8 cellular contexts compared by ENCODE assay signal in the genomic region with DNA sequence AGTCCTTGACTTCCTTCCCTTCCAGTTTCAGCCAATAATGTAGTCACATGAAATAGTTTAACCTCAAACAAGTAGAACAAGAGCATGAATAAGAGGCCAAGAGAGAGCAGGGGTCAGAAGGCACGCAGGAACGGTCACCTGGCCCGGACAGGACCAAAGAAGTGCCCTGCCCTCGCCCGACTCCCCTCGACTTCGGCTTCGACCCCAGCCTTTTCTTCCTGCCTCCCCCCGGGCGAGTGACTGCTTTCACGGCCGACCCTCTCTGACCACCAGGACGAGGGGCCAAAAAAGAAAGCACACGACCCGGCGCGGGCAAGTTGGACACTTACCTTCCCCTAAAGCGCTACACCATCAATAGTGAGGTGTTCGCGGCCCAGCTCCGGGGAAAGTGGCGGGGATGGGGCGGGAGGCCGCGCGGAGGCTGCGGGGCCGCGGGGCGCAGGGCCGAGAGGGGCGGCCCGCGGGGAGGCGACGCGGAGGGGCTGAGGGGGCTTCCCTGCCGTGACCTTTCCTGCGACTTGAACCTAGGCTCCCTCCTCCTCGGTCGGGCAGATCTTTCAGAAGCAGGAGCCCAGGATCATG. TPM values are rescaled to one million over a fixed set of nuclear protein-coding genes. Genes with fewer than 3 reads are reported as not detected.
DNase-seq lines count a peak whose midpoint lies in the region; ATAC-seq and TF ChIP-seq lines count a peak whose summit lies in the region.

No MANE protein-coding gene starts in this region.

- DNase-seq in CD4-positive, alpha-beta T cell: peak in 8 of 10 experiments; percentile 2 to 37 (median 12)
- DNase-seq in left ventricle myocardium inferior: peak; percentile 23
- peak; percentile 22 for DNase-seq in putamen (ENCODE audit: low spot score)
- no peak for DNase-seq in NCI-H2029 treated with DMSO at 0.1 percent for 48 hours (lab: John Stamatoyannopoulos, UW)
- DNase-seq in inferior parietal cortex (ENCODE audit: extremely low spot score): no peak

- peaks cover 52% of the 10 kb centered on the region for H3K79me2 ChIP-seq in OCI-LY3 (ENCODE audit: low read length)

- CTCF ChIA-PET in CD4-positive, alpha-beta T cell (lab: Charles Lee): interaction anchor here (1.2 to 1.8 kb wide), 2 partner anchors 32 to 256 kb away, joined by 3 to 9 read pairs; no protein-coding TSS in a partner anchor

- H3K9me3 ChIP-seq in CD4-positive, alpha-beta T cell (ENCODE audit: control insufficient read depth, low read length): no peaks in the 10 kb centered on the region
- H3K9me3 ChIP-seq in OCI-LY3 (ENCODE audit: insufficient read depth, low read length) (no peaks in the 10 kb centered on the region), left ventricle myocardium inferior (replicated peaks) (no peaks in the 10 kb centered on the region)

- peak; percentile 19 for ATAC-seq in CD4-positive, alpha-beta T cell (ENCODE audit: poor library complexity)
- peak; percentile 15 for ATAC-seq in GM21390 (IDR thresholded peaks at IDR 0.05; ENCODE audit: unreplicated experiment)

- H3K27ac Mint-ChIP-seq in CD4-positive, alpha-beta T cell: peak overlapping the region; percentile 86
- peak overlapping the region; percentile 91 for H3K27ac Mint-ChIP-seq in activated naive CD8-positive, alpha-beta T cell

- H3K4me2 ChIP-seq in OCI-LY3 (ENCODE audit: low read length): peak overlapping the region; percentile 97

- H3K27me3 Mint-ChIP-seq in CD4-positive, alpha-beta T cell: peaks cover 11% of the 10 kb centered on the region
- no peaks in the 10 kb centered on the region for H3K27me3 Mint-ChIP-seq in activated naive CD8-positive, alpha-beta T cell

- intact Hi-C loops in CD4-positive, alpha-beta T cell (cut with DNase I, micrococcal nuclease): loop anchor here (2.0 to 10.0 kb wide), 6 partner anchors 60 to 1032 kb away; a partner anchor contains a TSS
- intact Hi-C loops in left ventricle myocardium inferior (cut with micrococcal nuclease): no loop called here

- peak overlapping the region; percentile 98 for H3K9ac ChIP-seq in OCI-LY3 (ENCODE audit: low read length)

- no peaks in the 10 kb centered on the region for H3K9me3 Mint-ChIP-seq in CD4-positive, alpha-beta T cell
- H3K9me3 Mint-ChIP-seq in activated naive CD8-positive, alpha-beta T cell (ENCODE audit: low read depth): no peaks in the 10 kb centered on the region

- H2AFZ ChIP-seq in OCI-LY3 (ENCODE audit: low read depth, low read length): peak overlapping the region; percentile 54; the same call in 1 of the 2 replicates

- H3K36me3 ChIP-seq in OCI-LY3 (replicated peaks; ENCODE audit: low read depth, low read length) (no peaks in the 10 kb centered on the region), left ventricle myocardium inferior (no peaks in the 10 kb centered on the region)

- H3K27me3 ChIP-seq in CD4-positive, alpha-beta T cell (ENCODE audit: control insufficient read depth, insufficient read depth, low read length): no peaks in the 10 kb centered on the region
- H3K27me3 ChIP-seq in OCI-LY3 (ENCODE audit: low read depth, low read length) (no peaks in the 10 kb centered on the region), left ventricle myocardium inferior (ENCODE audit: low read depth) (no peaks in the 10 kb centered on the region)

- peak overlapping the region; percentile 88 for H3K4me3 Mint-ChIP-seq in CD4-positive, alpha-beta T cell
- H3K4me3 Mint-ChIP-seq in activated naive CD8-positive, alpha-beta T cell: peak overlapping the region; percentile 89

- peaks cover 20% of the 10 kb centered on the region for H4K20me1 ChIP-seq in OCI-LY3 (ENCODE audit: insufficient read depth, low read length)

- peaks cover 49% of the 10 kb centered on the region for H3K4me1 ChIP-seq in OCI-LY3 (ENCODE audit: low read length)
- peaks cover 65% of the 10 kb centered on the region for H3K4me1 ChIP-seq in left ventricle myocardium inferior

- no peak for TF ChIP-seq CTCF in CD4-positive, alpha-beta T cell (IDR thresholded peaks at IDR 0.05)
- TF ChIP-seq CTCF in OCI-LY3 (IDR thresholded peaks at IDR 0.05; ENCODE audit: low read depth, low read length) (no peak), left ventricle myocardium inferior (IDR thresholded peaks at IDR 0.05; ENCODE audit: borderline replicate concordance) (no peak)

- POLR2A ChIA-PET in CD4-positive, alpha-beta T cell (lab: Charles Lee): interaction anchor here (0.9 to 1.0 kb wide), 6 partner anchors 9 to 868 kb away, joined by 3 to 9 read pairs (median 3); a partner anchor contains a TSS

- peak overlapping the region; percentile 95 for H3K4me3 ChIP-seq in OCI-LY3 (ENCODE audit: low read length)
- H3K4me3 ChIP-seq in left ventricle myocardium inferior: peak overlapping the region; percentile 96

- peaks cover 45% of the 10 kb centered on the region for H3K4me1 Mint-ChIP-seq in CD4-positive, alpha-beta T cell (ENCODE audit: low read depth)
- H3K4me1 Mint-ChIP-seq in activated naive CD8-positive, alpha-beta T cell (ENCODE audit: low read depth): peaks cover 45% of the 10 kb centered on the region

- peaks cover 13% of the 10 kb centered on the region for H3K36me3 Mint-ChIP-seq in CD4-positive, alpha-beta T cell (ENCODE audit: low read depth)
- H3K36me3 Mint-ChIP-seq in activated naive CD8-positive, alpha-beta T cell: no peaks in the 10 kb centered on the region

- H3K27ac ChIP-seq in CD4-positive, alpha-beta T cell (ENCODE audit: low read depth, low read length): peak overlapping the region; percentile 80
- H3K27ac ChIP-seq in OCI-LY3 (ENCODE audit: low read length): peak overlapping the region; percentile 66
- H3K27ac ChIP-seq in left ventricle myocardium inferior (replicated peaks): peak overlapping the region; percentile 98

RNA-seq across cellular contexts. Expression of a gene that starts 0.5 kb away (rescaled TPM):
- total RNA-seq in CD4-positive, alpha-beta T cell: 10 to 100 TPM; 78.4 to 84.0 TPM
- 141 TPM for total RNA-seq in left ventricle myocardium inferior

Comparison
In these comparisons a context has a peak if more than half of its experiments do, and no peak if none do; other contexts are left out.
1. DNase-seq: peak in CD4-positive, alpha-beta T cell (8 of 10), left ventricle myocardium inferior (single experiment) and putamen (single experiment); none in NCI-H2029 treated with DMSO at 0.1 percent for 48 hours (single experiment) and inferior parietal cortex (single experiment).
2. Peak in every context shown above with its lines, with median percentiles within 50 percentile points of each other: H3K27ac ChIP-seq.